2 cellular contexts compared by ENCODE assay signal in genomic region chr1:46530791-46531409, GRCh38.
A peak's percentile ranks its signal among the peaks of the same experiment; 100 is the strongest.
TF ChIP-seq lines count a peak whose summit lies in the region.

No MANE protein-coding gene starts in this region.

TF ChIP-seq in IMR-90, 13 proteins besides CTCF, POLR2A, EP300 and RAD21:
- TF ChIP-seq USF2 (IDR thresholded peaks at IDR 0.05; ENCODE audit: low read depth, low read length) (no peak), FOS (IDR thresholded peaks at IDR 0.05; ENCODE audit: low read depth, low read length) (no peak), MAZ (IDR thresholded peaks at IDR 0.05; ENCODE audit: borderline replicate concordance, low read depth, low read length) (no peak), SMC3 (IDR thresholded peaks at IDR 0.05; ENCODE audit: low read depth, low read length) (0 out of 2 replicates have a peak, but pooled peaks have one; percentile 12), NFE2L2 (IDR thresholded peaks at IDR 0.05; ENCODE audit: low read depth, low read length) (no peak), MAFK (IDR thresholded peaks at IDR 0.05; ENCODE audit: low read depth, low read length) (no peak), ELK1 (IDR thresholded peaks at IDR 0.05; ENCODE audit: borderline replicate concordance, low read depth, low read length) (no peak)
TF ChIP-seq in IMR-90: peak in this region for 1.

TF ChIP-seq in H1, 55 proteins besides CTCF, POLR2A, EP300 and RAD21:
- TF ChIP-seq SP1 (IDR thresholded peaks at IDR 0.05; ENCODE audit: low read depth, low read length) (no peak), BACH1 (IDR thresholded peaks at IDR 0.05; ENCODE audit: low read length) (no peak), BCL11A (IDR thresholded peaks at IDR 0.05; ENCODE audit: low read depth in 2 of 2, low read length in 2 of 2) (no peak), SIRT6 (IDR thresholded peaks at IDR 0.05; ENCODE audit: low read length) (no peak), RXRA (IDR thresholded peaks at IDR 0.05; ENCODE audit: insufficient read depth, low read depth, low read length) (no peak), FOSL1 (IDR thresholded peaks at IDR 0.05; ENCODE audit: insufficient read depth, low read depth, low read length) (no peak), KDM4A (IDR thresholded peaks at IDR 0.05; ENCODE audit: low read depth, low read length, severe bottlenecking) (no peak), ATF2 (IDR thresholded peaks at IDR 0.05; ENCODE audit: low read length) (no peak), RBBP5 (IDR thresholded peaks at IDR 0.05; ENCODE audit: borderline replicate concordance, low read depth, low read length) (no peak), CHD2 (IDR thresholded peaks at IDR 0.05; ENCODE audit: low read length) (no peak)
